In genomic region chr10:61836888-61837747, GRCh38 we compare ENCODE assay signal across 12 cellular contexts.
DNase-seq lines count a peak whose midpoint lies in the region; ATAC-seq and TF ChIP-seq lines count a peak whose summit lies in the region.
"Had no signal": no experiment of that assay in that cellular context is flagged by ENCODE, and none has a peak within 500 bp of the region (broad histone marks: within the 10 kb centered on the region; RNA-seq: fewer than 3 reads in every experiment).

No MANE protein-coding gene starts in this region.

- H3K4me3 Mint-ChIP-seq in activated T-helper 2 cell treated with anti-CD3 and anti-CD28 coated beads, Interferon-gamma antibody, Interleukin-2, Interleukin-4, amounts not matched to agents 10 μg/mL and 5 μg/mL and 100 μg/mL, durations not matched to agents 14 hours and 24 hours and 36 hours (ENCODE audit: low read depth), result no peak overlapping the region

- H3K4me1 Mint-ChIP-seq in activated T-helper 2 cell treated with anti-CD3 and anti-CD28 coated beads, Interferon-gamma antibody, Interleukin-2, Interleukin-4, amounts not matched to agents 10 μg/mL and 5 μg/mL and 100 μg/mL, durations not matched to agents 14 hours and 24 hours and 36 hours (ENCODE audit: low read depth), result peaks cover 25% of the 10 kb centered on the region

- BruUV-seq in A673 (replicated peaks; lab: Mats Ljungman, UMichigan), result no TSS peak

- TF ChIP-seq POLR2A in breast epithelium (IDR thresholded peaks at IDR 0.05), result no peak

- H3K9me3 ChIP-seq in A673 (ENCODE audit: low read depth, low read length, poor library complexity, severe bottlenecking) (no peaks in the 10 kb centered on the region), breast epithelium (no peaks in the 10 kb centered on the region)

- H3K27me3 ChIP-seq in A673 (replicated peaks; ENCODE audit: insufficient read depth, low read depth, low read length, poor library complexity) (no peaks in the 10 kb centered on the region), breast epithelium (no peaks in the 10 kb centered on the region)

- H3K27ac ChIP-seq in A673 (ENCODE audit: low read depth, low read length, poor library complexity, severe bottlenecking), result peak overlapping the region; percentile 77
- peak overlapping the region; percentile 23 to 76 for H3K27ac ChIP-seq in breast epithelium

- DNase-seq in A673 (ENCODE audit: low spot score), result peak; percentile 73
- DNase-seq in HT1080 (ENCODE audit: low read depth), result peak; percentile 89
- DNase-seq in breast epithelium (ENCODE audit: low spot score in 2 of 2), result no peak
- peak; percentile 51 to 68 for DNase-seq in lung microvascular endothelial cell (ENCODE audit: low read depth in 2 of 2)
- no peak for DNase-seq in activated CD4-positive, alpha-beta T cell treated with anti-CD3 and anti-CD28 coated beads for 48 hours
- DNase-seq in GDM1 (lab: John Stamatoyannopoulos, UW), result no peak
- no peak for DNase-seq in activated T-helper 2 cell treated with anti-CD3 and anti-CD28 coated beads, Interferon-gamma antibody, Interleukin-2, Interleukin-4, amounts not matched to agents 10 μg/mL and 5 μg/mL and 100 μg/mL, durations not matched to agents 14 hours and 24 hours and 36 hours (ENCODE audit: low spot score)
- DNase-seq: GF-D8, H7, NCI-H2171 treated with DMSO at 0.1 percent for 48 hours had no signal

- intact Hi-C loops in A673 (cut with micrococcal nuclease; ENCODE audit: unreplicated experiment), result loop anchor here (2.0 to 10.0 kb wide), 5 partner anchors 62 to 1012 kb away; no protein-coding TSS in a partner anchor
- intact Hi-C loops in breast epithelium (cut with DNase I; ENCODE audit: low total_unique reads), result no loop called here
- intact Hi-C loops in activated T-helper 2 cell treated with anti-CD3 and anti-CD28 coated beads, Interferon-gamma antibody, Interleukin-2, Interleukin-4, amounts not matched to agents 10 μg/mL and 5 μg/mL and 100 μg/mL, durations not matched to agents 14 hours and 24 hours and 36 hours (cut with micrococcal nuclease), result no loop called here

- no peak for TF ChIP-seq CTCF in A673 (conservative IDR thresholded peaks at IDR 0.05; ENCODE audit: low read depth, low read length)
- TF ChIP-seq CTCF in breast epithelium (IDR thresholded peaks at IDR 0.05), result no peak

- no peak overlapping the region for H3K27ac Mint-ChIP-seq in activated T-helper 2 cell treated with anti-CD3 and anti-CD28 coated beads, Interferon-gamma antibody, Interleukin-2, Interleukin-4, amounts not matched to agents 10 μg/mL and 5 μg/mL and 100 μg/mL, durations not matched to agents 14 hours and 24 hours and 36 hours

- H3K4me3 ChIP-seq in A673 (ENCODE audit: low read depth, low read length, poor library complexity, severe bottlenecking) (peak overlapping the region; percentile 23), breast epithelium (no peak overlapping the region)

- no peaks in the 10 kb centered on the region for H3K27me3 Mint-ChIP-seq in activated T-helper 2 cell treated with anti-CD3 and anti-CD28 coated beads, Interferon-gamma antibody, Interleukin-2, Interleukin-4, amounts not matched to agents 10 μg/mL and 5 μg/mL and 100 μg/mL, durations not matched to agents 14 hours and 24 hours and 36 hours (ENCODE audit: low read depth)

- CTCF ChIA-PET in A673 (lab: Charles Lee), result interaction anchor here (0.5 to 1.0 kb wide), 4 partner anchors 60 to 86 kb away, joined by 3 to 6 read pairs (median 3); no protein-coding TSS in a partner anchor

- no peaks in the 10 kb centered on the region for H3K9me3 Mint-ChIP-seq in activated T-helper 2 cell treated with anti-CD3 and anti-CD28 coated beads, Interferon-gamma antibody, Interleukin-2, Interleukin-4, amounts not matched to agents 10 μg/mL and 5 μg/mL and 100 μg/mL, durations not matched to agents 14 hours and 24 hours and 36 hours

- H3K4me1 ChIP-seq in A673 (ENCODE audit: insufficient read depth, low read length, poor library complexity, severe bottlenecking), result peaks cover 39% of the 10 kb centered on the region
- H3K4me1 ChIP-seq in breast epithelium, result peaks cover 0 to 16% of the 10 kb centered on the region in 2 donors

- POLR2A ChIA-PET in A673 (lab: Charles Lee; ENCODE audit: low non-redundant PET), result interaction anchor here (0.6 to 0.7 kb wide), 2 partner anchors 219 to 1357 kb away, joined by 3 read pairs; no protein-coding TSS in a partner anchor

- H3K36me3 Mint-ChIP-seq in activated T-helper 2 cell treated with anti-CD3 and anti-CD28 coated beads, Interferon-gamma antibody, Interleukin-2, Interleukin-4, amounts not matched to agents 10 μg/mL and 5 μg/mL and 100 μg/mL, durations not matched to agents 14 hours and 24 hours and 36 hours (ENCODE audit: low read depth), result no peaks in the 10 kb centered on the region

- no peak for ATAC-seq in HG03280 (IDR thresholded peaks at IDR 0.05; ENCODE audit: unreplicated experiment)
- ATAC-seq: left lobe of liver had no signal

- no peaks in the 10 kb centered on the region for H3K36me3 ChIP-seq in A673 (ENCODE audit: insufficient read depth, low read length, poor library complexity, severe bottlenecking)
- no peaks in the 10 kb centered on the region for H3K36me3 ChIP-seq in breast epithelium

Comparison
In these comparisons a context has a peak if more than half of its experiments do, and no peak if none do; other contexts are left out.
1. DNase-seq: peak in A673 (single experiment), HT1080 (single experiment) and lung microvascular endothelial cell (2 of 2); none in breast epithelium (0 of 2), activated CD4-positive, alpha-beta T cell treated with anti-CD3 and anti-CD28 coated beads for 48 hours (single experiment), GDM1 (single experiment) and activated T-helper 2 cell treated with anti-CD3 and anti-CD28 coated beads, Interferon-gamma antibody, Interleukin-2, Interleukin-4, amounts not matched to agents 10 μg/mL and 5 μg/mL and 100 μg/mL, durations not matched to agents 14 hours and 24 hours and 36 hours (single experiment).